In genomic region chr7:90663176-90663575, GRCh38 we compare ENCODE assay signal across 22 cellular contexts.
"Had no signal": no experiment of that assay in that cellular context is flagged by ENCODE, and none has a peak within 500 bp of the region (broad histone marks: within the 10 kb centered on the region; RNA-seq: fewer than 3 reads in every experiment).

No MANE protein-coding gene starts in this region.

- FAIRE-seq: pancreas had no signal

- H3K4me1 ChIP-seq: pancreas, upper lobe of right lung had no signal

- H3K27me3 Mint-ChIP-seq: activated CD4-positive, alpha-beta T cell treated with anti-CD3 and anti-CD28 coated beads for 36 hours; naive B cell; stimulated activated naive CD8-positive, alpha-beta T cell treated with anti-CD3 and anti-CD28 coated beads, Interleukin-15, amount 100 ng/mL, for 72 hours; T-cell had no signal

- H3K27ac Mint-ChIP-seq: activated CD4-positive, alpha-beta T cell treated with anti-CD3 and anti-CD28 coated beads for 36 hours; activated naive CD4-positive, alpha-beta T cell treated with anti-CD3 and anti-CD28 coated beads, Interleukin-2, amount 50 U/mL, for 72 hours; activated T-cell treated with anti-CD3 and anti-CD28 coated beads, Interleukin-2, amount 50 U/mL, for 72 hours; stimulated activated naive CD8-positive, alpha-beta T cell treated with anti-CD3 and anti-CD28 coated beads, Interleukin-15, amount 100 ng/mL, for 72 hours; T-cell had no signal

- H3K27me3 ChIP-seq: dorsolateral prefrontal cortex, pancreas, spleen, thyroid gland, upper lobe of right lung had no signal

- H3K27ac ChIP-seq: dorsolateral prefrontal cortex, pancreas, psoas muscle, spleen, upper lobe of right lung had no signal

- H3K4me1 Mint-ChIP-seq: activated CD4-positive, alpha-beta T cell treated with anti-CD3 and anti-CD28 coated beads for 36 hours; stimulated activated naive CD8-positive, alpha-beta T cell treated with anti-CD3 and anti-CD28 coated beads, Interleukin-15, amount 100 ng/mL, for 72 hours; T-cell had no signal

- H3K9me3 Mint-ChIP-seq: activated naive CD4-positive, alpha-beta T cell treated with anti-CD3 and anti-CD28 coated beads, Interleukin-2, amount 50 U/mL, for 72 hours; stimulated activated naive CD8-positive, alpha-beta T cell treated with anti-CD3 and anti-CD28 coated beads, Interleukin-15, amount 100 ng/mL, for 72 hours had no signal

- H3K36me3 Mint-ChIP-seq: activated naive CD4-positive, alpha-beta T cell treated with anti-CD3 and anti-CD28 coated beads, Interleukin-2, amount 50 U/mL, for 72 hours; naive B cell; T-cell had no signal

- DNase-seq: activated CD4-positive, alpha-beta T cell treated with anti-CD3 and anti-CD28 coated beads for 36 hours; activated CD4-positive, CD25-positive, alpha-beta regulatory T cell; activated naive CD4-positive, alpha-beta T cell; activated T-cell treated with anti-CD3 and anti-CD28 coated beads for 4 hours; activated T-cell treated with anti-CD3 and anti-CD28 coated beads, Interleukin-2, amount 50 U/mL, for 72 hours; dorsolateral prefrontal cortex; effector memory CD4-positive, alpha-beta T cell; kidney glomerular epithelial cell; naive B cell; nucleus accumbens; pancreas; psoas muscle; spleen; stimulated activated naive CD8-positive, alpha-beta T cell treated with anti-CD3 and anti-CD28 coated beads, Interleukin-15, amount 100 ng/mL, for 72 hours; substantia nigra; T-cell; upper lobe of right lung had no signal

- ATAC-seq: activated CD4-positive, alpha-beta T cell treated with anti-CD3 and anti-CD28 coated beads for 36 hours; activated naive CD4-positive, alpha-beta T cell treated with anti-CD3 and anti-CD28 coated beads, Interleukin-2, amount 50 U/mL, for 72 hours; activated T-cell treated with anti-CD3 and anti-CD28 coated beads, Interleukin-2, amount 50 U/mL, for 72 hours; left lobe of liver; pancreas; psoas muscle; stimulated activated naive CD8-positive, alpha-beta T cell treated with anti-CD3 and anti-CD28 coated beads, Interleukin-15, amount 100 ng/mL, for 72 hours; T-cell; upper lobe of right lung had no signal

- H3K4me3 Mint-ChIP-seq: activated CD4-positive, alpha-beta T cell treated with anti-CD3 and anti-CD28 coated beads for 36 hours; activated T-cell treated with anti-CD3 and anti-CD28 coated beads, Interleukin-2, amount 50 U/mL, for 72 hours; stimulated activated naive CD8-positive, alpha-beta T cell treated with anti-CD3 and anti-CD28 coated beads, Interleukin-15, amount 100 ng/mL, for 72 hours; T-cell had no signal

- H3K36me3 ChIP-seq: pancreas, spleen, thyroid gland, upper lobe of right lung had no signal

- H3K9me3 ChIP-seq: pancreas, psoas muscle, thyroid gland, upper lobe of right lung had no signal

- H3K4me3 ChIP-seq: coronary artery, dorsolateral prefrontal cortex, lung, pancreas, psoas muscle, spleen, thyroid gland, upper lobe of right lung had no signal
